ENCODE assay signal across 1 cellular context in the genomic region with DNA sequence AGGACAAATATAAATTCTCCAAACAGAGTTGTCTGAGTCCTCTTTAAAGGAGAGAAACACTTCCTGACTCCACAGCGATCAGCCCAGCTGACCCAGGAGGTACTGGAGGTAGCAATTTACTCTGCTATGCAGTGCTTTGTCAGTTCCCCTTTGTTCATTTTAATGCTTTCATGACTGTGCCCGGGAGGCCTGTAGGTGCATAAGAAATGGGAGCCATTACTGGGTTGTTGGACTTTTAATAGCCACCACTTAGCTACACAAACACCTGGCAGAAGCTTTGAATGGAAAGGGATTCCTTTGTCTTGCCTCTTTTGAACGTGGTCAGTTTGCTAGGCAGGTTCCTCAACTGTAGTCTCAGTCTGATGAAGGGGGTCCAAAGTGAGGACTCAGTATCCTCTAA.
TF ChIP-seq lines count a peak whose summit lies in the region.

No MANE protein-coding gene starts in this region.

TF ChIP-seq in GM23338, 12 proteins besides CTCF, POLR2A, EP300 and RAD21 (continued from another document):
- TF ChIP-seq CREB1 (CRISPR knock-in tag; IDR thresholded peaks at IDR 0.05; ENCODE audit: low read depth) = peak; percentile 53; the same call in 1 of the 2 replicates
